8 cellular contexts compared by ENCODE assay signal in genomic region chr4:167021545-167022155, GRCh38.
DNase-seq lines count a peak whose midpoint lies in the region; ATAC-seq and TF ChIP-seq lines count a peak whose summit lies in the region.

No MANE protein-coding gene starts in this region.

- no peak overlapping the region for H3K27ac ChIP-seq in body of pancreas

- no peak for TF ChIP-seq POLR2A in body of pancreas (IDR thresholded peaks at IDR 0.05)

- H3K4me1 ChIP-seq in body of pancreas: no peaks in the 10 kb centered on the region

- intact Hi-C loops in body of pancreas (cut with DNase I): loop anchor here (10.0 kb wide), 1 partner anchor 1053 kb away; no protein-coding TSS in a partner anchor

- TF ChIP-seq CTCF in LNCaP clone FGC (IDR thresholded peaks at IDR 0.05; ENCODE audit: control insufficient read depth, extremely low read depth, insufficient read depth): peak; percentile 70
- peak; percentile 46 to 80 (median 73) for TF ChIP-seq CTCF in body of pancreas (IDR thresholded peaks at IDR 0.05)

- H3K4me3 ChIP-seq in LNCaP clone FGC (ENCODE audit: low read depth, low read length): no peak overlapping the region
- H3K4me3 ChIP-seq in body of pancreas: no peak overlapping the region

- no peaks in the 10 kb centered on the region for H3K27me3 ChIP-seq in body of pancreas

- no peaks in the 10 kb centered on the region for H3K36me3 ChIP-seq in body of pancreas (replicated peaks in 1 of 2; ENCODE audit: insufficient read depth in 1 of 2, low read depth in 2 of 2)

- peak; percentile 39 for DNase-seq in GM03348 (ENCODE audit: low spot score)
- DNase-seq in LNCaP clone FGC (ENCODE audit: low read depth): no peak
- DNase-seq in T-helper 22 cell (ENCODE audit: low read depth): peak; percentile 0
- peak; percentile 65 to 81 (median 70) for DNase-seq in body of pancreas
- peak; percentile 82 for DNase-seq in islet precursor cell
- DNase-seq in stimulated activated CD4-positive, alpha-beta T cell treated with anti-CD3 and anti-CD28 coated beads, Interleukin-1b, Interleukin-23, amount 100 ng/mL, for 1 hour (ENCODE audit: low read depth in 2 of 2): peak; percentile 4 to 32
- DNase-seq in GM19238 (ENCODE audit: insufficient read length, low spot score): no peak

- 13 to 15% methylated on average over 11 of the region's 11 CpGs for WGBS in body of pancreas, 2 donors

- H3K9me3 ChIP-seq in body of pancreas: no peaks in the 10 kb centered on the region

- ATAC-seq in GM21576 (IDR thresholded peaks at IDR 0.05; ENCODE audit: unreplicated experiment) (peak; percentile 68), body of pancreas (peak; percentile 58)

Comparison
In these comparisons a context has a peak if more than half of its experiments do, and no peak if none do; other contexts are left out.
1. DNase-seq: peak in GM03348 (single experiment), T-helper 22 cell (single experiment), body of pancreas (4 of 4), islet precursor cell (single experiment) and stimulated activated CD4-positive, alpha-beta T cell treated with anti-CD3 and anti-CD28 coated beads, Interleukin-1b, Interleukin-23, amount 100 ng/mL, for 1 hour (2 of 2); none in LNCaP clone FGC (single experiment) and GM19238 (single experiment).